In genomic region chr12:51926718-51927117, GRCh38 we compare ENCODE assay signal across 8 cellular contexts. TPM values are rescaled to one million over a fixed set of nuclear protein-coding genes. Genes with fewer than 3 reads are reported as not detected.
DNase-seq lines count a peak whose midpoint lies in the region; ATAC-seq and TF ChIP-seq lines count a peak whose summit lies in the region.

No MANE protein-coding gene starts in this region.

- no peak overlapping the region for H3K4me3 ChIP-seq in gastrocnemius medialis

- POLR2A ChIA-PET in activated CD4-positive, alpha-beta T cell treated with anti-CD3 and anti-CD28 coated beads, Interleukin-2, amount 10 ng/mL, durations not matched to agents 7 days and 5 days (lab: Charles Lee): no interaction called here

- H3K36me3 ChIP-seq in gastrocnemius medialis: no peaks in the 10 kb centered on the region

- H3K4me3 Mint-ChIP-seq in activated CD4-positive, alpha-beta T cell treated with anti-CD3 and anti-CD28 coated beads, Interleukin-2, amount 10 ng/mL, durations not matched to agents 7 days and 5 days: no peak overlapping the region

- H3K36me3 Mint-ChIP-seq in activated CD4-positive, alpha-beta T cell treated with anti-CD3 and anti-CD28 coated beads, Interleukin-2, amount 10 ng/mL, durations not matched to agents 7 days and 5 days (ENCODE audit: low read depth): no peaks in the 10 kb centered on the region

- H3K9me3 ChIP-seq in gastrocnemius medialis: no peaks in the 10 kb centered on the region

- no peak for ATAC-seq in gastrocnemius medialis
- ATAC-seq in HG02981 (IDR thresholded peaks at IDR 0.05; ENCODE audit: unreplicated experiment): no peak
- ATAC-seq in HG02884 (IDR thresholded peaks at IDR 0.05; ENCODE audit: unreplicated experiment): no peak

- peak; percentile 83 for DNase-seq in HT-29 (ENCODE audit: low spot score)
- peak; percentile 58 for DNase-seq in activated CD4-positive, alpha-beta T cell treated with anti-CD3 and anti-CD28 coated beads, Interleukin-2, amount 10 ng/mL, durations not matched to agents 7 days and 5 days
- DNase-seq in erythroblast (lab: John Stamatoyannopoulos, UW): peak; percentile 59 to 60
- no peak for DNase-seq in gastrocnemius medialis
- DNase-seq in EL: no peak

- peaks cover 3% of the 10 kb centered on the region for H3K27me3 Mint-ChIP-seq in activated CD4-positive, alpha-beta T cell treated with anti-CD3 and anti-CD28 coated beads, Interleukin-2, amount 10 ng/mL, durations not matched to agents 7 days and 5 days

- H3K27ac ChIP-seq in C4-2B (no peak overlapping the region), gastrocnemius medialis (peak overlapping the region; percentile 48 to 76 (median 58))

- H3K27me3 ChIP-seq in gastrocnemius medialis: no peaks in the 10 kb centered on the region

- CTCF ChIA-PET in activated CD4-positive, alpha-beta T cell treated with anti-CD3 and anti-CD28 coated beads, Interleukin-2, amount 10 ng/mL, durations not matched to agents 7 days and 5 days (lab: Charles Lee): interaction anchor here (1.1 kb wide), 1 partner anchor 8 kb away, joined by 3 read pairs; no protein-coding TSS in a partner anchor

- no peaks in the 10 kb centered on the region for H3K9me3 Mint-ChIP-seq in activated CD4-positive, alpha-beta T cell treated with anti-CD3 and anti-CD28 coated beads, Interleukin-2, amount 10 ng/mL, durations not matched to agents 7 days and 5 days

- in situ Hi-C loops in gastrocnemius medialis (cut with MboI; ENCODE audit: low sequenced_read_pairs in 4 of 4): loop anchor here in 1 of 4 donors (10.0 kb wide), 1 partner anchor 48 kb away; no protein-coding TSS in a partner anchor

- no peak overlapping the region for H3K27ac Mint-ChIP-seq in activated CD4-positive, alpha-beta T cell treated with anti-CD3 and anti-CD28 coated beads, Interleukin-2, amount 10 ng/mL, durations not matched to agents 7 days and 5 days

- intact Hi-C loops in gastrocnemius medialis (cut with DNase I; ENCODE audit: low total_unique reads): no loop called here

- peaks cover 16 to 40% of the 10 kb centered on the region in 2 donors for H3K4me1 ChIP-seq in gastrocnemius medialis

- no peak for TF ChIP-seq POLR2A in erythroblast (IDR thresholded peaks at IDR 0.05; ENCODE audit: low read length)
- no peak for TF ChIP-seq POLR2A in gastrocnemius medialis (IDR thresholded peaks at IDR 0.05)

- peaks cover 6% of the 10 kb centered on the region for H3K4me1 Mint-ChIP-seq in activated CD4-positive, alpha-beta T cell treated with anti-CD3 and anti-CD28 coated beads, Interleukin-2, amount 10 ng/mL, durations not matched to agents 7 days and 5 days

- TF ChIP-seq CTCF in C4-2B (conservative IDR thresholded peaks at IDR 0.05): peak; percentile 52
- peak in 2 of 5 experiments; percentile 29 to 42 for TF ChIP-seq CTCF in gastrocnemius medialis (IDR thresholded peaks at IDR 0.05 in 4 of 5, conservative IDR thresholded peaks at IDR 0.05 in 1 of 5)

RNA-seq across cellular contexts. Expression of gene ACVRL1, which starts 19.4 kb away (rescaled TPM):
- total RNA-seq in HT-29 (2014; rRNA removed; shearing (Covaris generic)): not detected in 2 replicates
- total RNA-seq in activated CD4-positive, alpha-beta T cell treated with anti-CD3 and anti-CD28 coated beads, Interleukin-2, amount 10 ng/mL, durations not matched to agents 7 days and 5 days: not detected
- 10 to 100 TPM; 37.1 to 53.5 (median 43.3) TPM for total RNA-seq in gastrocnemius medialis

RNA-seq across cellular contexts. Expression of gene ACVR1B, which starts 24.8 kb away (rescaled TPM):
- total RNA-seq in HT-29 (2014; rRNA removed; shearing (Covaris generic)): 10.6 and 14.2 TPM in 2 replicates
- total RNA-seq in activated CD4-positive, alpha-beta T cell treated with anti-CD3 and anti-CD28 coated beads, Interleukin-2, amount 10 ng/mL, durations not matched to agents 7 days and 5 days: 1 to 10 TPM; 5.5 to 5.7 TPM
- 10 to 100 TPM in 3 of 4 donors, 1 to 10 TPM in 1; 8.7 to 15.9 (median 10.1) TPM for total RNA-seq in gastrocnemius medialis

RNA-seq across cellular contexts. Expression of gene ANKRD33, which starts 38.8 kb away (rescaled TPM):
- not detected in 2 replicates for total RNA-seq in HT-29 (2014; rRNA removed; shearing (Covaris generic))
- total RNA-seq in activated CD4-positive, alpha-beta T cell treated with anti-CD3 and anti-CD28 coated beads, Interleukin-2, amount 10 ng/mL, durations not matched to agents 7 days and 5 days: not detected
- not detected for total RNA-seq in gastrocnemius medialis

Comparison
In these comparisons a context has a peak if more than half of its experiments do, and no peak if none do; other contexts are left out.
1. DNase-seq: peak in HT-29 (single experiment), activated CD4-positive, alpha-beta T cell treated with anti-CD3 and anti-CD28 coated beads, Interleukin-2, amount 10 ng/mL, durations not matched to agents 7 days and 5 days (single experiment) and erythroblast (2 of 2); none in gastrocnemius medialis (0 of 2) and EL (single experiment).
2. RNA of gene ACVRL1, which starts 19.4 kb away (total RNA-seq): 37.1 to 53.5 TPM in gastrocnemius medialis; not detected in HT-29 and not detected in activated CD4-positive, alpha-beta T cell treated with anti-CD3 and anti-CD28 coated beads, Interleukin-2, amount 10 ng/mL, durations not matched to agents 7 days and 5 days; every median in the first group is over 10 times any median in the second.